8 cellular contexts compared by ENCODE assay signal in the genomic region with DNA sequence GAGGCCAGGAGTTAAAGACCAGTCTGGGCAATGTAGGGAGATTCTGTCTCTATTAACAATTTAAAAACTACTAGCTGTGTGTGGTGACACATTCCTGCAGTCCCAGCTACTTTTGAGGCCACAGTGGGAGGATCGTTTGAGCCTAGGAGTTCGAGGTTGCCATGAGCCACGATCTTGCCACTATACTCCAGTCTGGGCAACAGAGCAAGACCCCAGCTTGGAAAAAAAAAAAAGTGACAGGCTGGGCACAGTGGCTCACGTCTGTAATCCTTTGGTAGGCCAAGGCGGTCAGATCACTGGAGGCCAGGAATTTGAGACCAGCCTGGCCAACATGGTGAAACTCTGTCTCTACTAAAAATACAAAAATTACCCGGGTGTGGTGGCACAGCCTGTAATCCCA. TPM values are rescaled to one million over a fixed set of nuclear protein-coding genes. Genes with fewer than 3 reads are reported as not detected.
"Had no signal": no experiment of that assay in that cellular context is flagged by ENCODE, and none has a peak within 500 bp of the region (broad histone marks: within the 10 kb centered on the region; RNA-seq: fewer than 3 reads in every experiment).

No MANE protein-coding gene starts in this region.

- H3K4me1 Mint-ChIP-seq: IgD-negative memory B cell had no signal

- H3K9me3 Mint-ChIP-seq: IgD-negative memory B cell had no signal

- DNase-seq: GM23248, GOT3, H7 had no signal

- H3K4me3 Mint-ChIP-seq: IgD-negative memory B cell had no signal

- FAIRE-seq: HTR-8/SVneo had no signal

- H3K4me3 ChIP-seq: GM23248, HAP-1 had no signal

- H3K9me3 ChIP-seq: HAP-1 had no signal

- ATAC-seq: HCT116 had no signal

- H2AFZ ChIP-seq: GM23248 had no signal

- H3K27ac ChIP-seq: GM23248 had no signal

- H3K9ac ChIP-seq: GM23248 had no signal

- H3K27me3 Mint-ChIP-seq: IgD-negative memory B cell had no signal

RNA-seq across cellular contexts. Expression of a gene that starts 27.8 kb away (rescaled TPM):
- polyA plus RNA-seq: IgD-negative memory B cell had no signal

RNA-seq across cellular contexts. Expression of a gene that starts 42.5 kb away (rescaled TPM):
- total RNA-seq: HT-29 had no signal
- polyA plus RNA-seq: IgD-negative memory B cell had no signal
